ENCODE assay signal across 21 cellular contexts in the genomic region with DNA sequence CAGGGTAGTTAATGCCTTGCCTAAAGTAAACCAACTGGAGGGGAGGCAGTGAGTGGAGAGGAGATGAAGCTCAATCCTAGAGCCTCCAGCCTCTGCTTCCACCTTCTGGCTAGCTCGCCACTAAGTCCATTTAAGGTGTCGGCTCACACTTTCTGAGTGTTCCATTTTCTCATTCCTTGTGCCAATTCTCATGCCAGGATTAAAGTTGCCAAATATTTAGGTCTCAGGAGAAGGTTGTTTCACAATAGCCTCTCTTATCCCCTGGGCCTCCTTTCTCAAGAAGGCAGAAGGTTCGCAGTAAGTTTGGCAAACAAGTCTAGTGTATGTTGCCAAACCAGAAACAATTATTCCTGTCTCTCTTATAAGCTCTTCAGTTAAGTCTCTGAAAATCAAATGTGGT. TPM values are rescaled to one million over a fixed set of nuclear protein-coding genes. Genes with fewer than 3 reads are reported as not detected.
DNase-seq lines count a peak whose midpoint lies in the region; ATAC-seq lines count a peak whose summit lies in the region.
"Had no signal": no experiment of that assay in that cellular context is flagged by ENCODE, and none has a peak within 500 bp of the region (broad histone marks: within the 10 kb centered on the region; RNA-seq: fewer than 3 reads in every experiment).

No MANE protein-coding gene starts in this region.

- no peak overlapping the region for H3K27ac Mint-ChIP-seq in naive thymus-derived CD4-positive, alpha-beta T cell
- H3K27ac Mint-ChIP-seq: CD4-positive, alpha-beta memory T cell; mesothelial cell of epicardium; nephron progenitor cell had no signal

- peaks cover 0 to 5% (median 3%) of the 10 kb centered on the region in 5 donors for H3K27me3 Mint-ChIP-seq in naive thymus-derived CD4-positive, alpha-beta T cell

- intact Hi-C loops in sciatic nerve (cut with DNase I), result no loop called here
- intact Hi-C loops in naive thymus-derived CD4-positive, alpha-beta T cell (cut with micrococcal nuclease), result no loop called here

- ATAC-seq in sciatic nerve, result peak; percentile 87
- ATAC-seq in naive thymus-derived CD4-positive, alpha-beta T cell, result no peak

- H3K4me3 ChIP-seq in naive thymus-derived CD4-positive, alpha-beta T cell (ENCODE audit: low read length), result no peak overlapping the region

- DNase-seq in DMS79 (lab: John Stamatoyannopoulos, UW) (peak; percentile 77), NCI-H446 (lab: John Stamatoyannopoulos, UW) (peak; percentile 25 to 81), fibroblast of gingiva (ENCODE audit: low read depth) (peak; percentile 89), sciatic nerve (ENCODE audit: low spot score) (no peak), NCI-H1105 (lab: John Stamatoyannopoulos, UW) (no peak), NAMALWA (ENCODE audit: low spot score) (no peak)
- no peak for DNase-seq in naive thymus-derived CD4-positive, alpha-beta T cell
- no peak for DNase-seq in stimulated activated CD4-positive, alpha-beta T cell treated with anti-CD3 and anti-CD28 coated beads, Interleukin-4, amount 100 ng/mL, for 4 hours
- DNase-seq: activated CD4-positive, CD25-positive, alpha-beta regulatory T cell treated with anti-CD3 and anti-CD28 coated beads, Interleukin-2, amount 50 U/mL, for 72 hours; CD4-positive, alpha-beta memory T cell; effector CD4-positive, alpha-beta T cell; islet precursor cell; NCI-H1694 treated with DMSO at 0.1 percent for 48 hours; nephron progenitor cell; NK-92 treated with Interleukin-12 subunit alpha and Interleukin-12 subunit beta, amount 100 ng/mL, for 24 hours; SK-N-SH; stimulated activated CD8-positive, alpha-beta memory T cell treated with anti-CD3 and anti-CD28 coated beads, Interleukin-4, amount 100 ng/mL, for 48 hours; substantia nigra; T1000 had no signal

- H3K27ac ChIP-seq in naive thymus-derived CD4-positive, alpha-beta T cell (ENCODE audit: low read depth, low read length), result no peak overlapping the region

- H3K4me1 Mint-ChIP-seq in naive thymus-derived CD4-positive, alpha-beta T cell, result no peaks in the 10 kb centered on the region
- H3K4me1 Mint-ChIP-seq: CD4-positive, alpha-beta memory T cell had no signal

- POLR2A ChIA-PET in naive thymus-derived CD4-positive, alpha-beta T cell (lab: Charles Lee), result no interaction called here

- CTCF ChIA-PET in naive thymus-derived CD4-positive, alpha-beta T cell (lab: Charles Lee), result no interaction called here

- H3K9me3 ChIP-seq in naive thymus-derived CD4-positive, alpha-beta T cell (ENCODE audit: control insufficient read depth in 2 of 3, low read length in 3 of 3), result no peaks in the 10 kb centered on the region
- H3K9me3 ChIP-seq: SK-N-SH had no signal

- no peaks in the 10 kb centered on the region for H3K36me3 Mint-ChIP-seq in naive thymus-derived CD4-positive, alpha-beta T cell
- H3K36me3 Mint-ChIP-seq: CD4-positive, alpha-beta memory T cell; mesothelial cell of epicardium had no signal

- no peaks in the 10 kb centered on the region for H3K36me3 ChIP-seq in naive thymus-derived CD4-positive, alpha-beta T cell (ENCODE audit: control insufficient read depth in 2 of 3, insufficient read depth in 3 of 3, low read length in 3 of 3)

- H3K4me3 Mint-ChIP-seq in naive thymus-derived CD4-positive, alpha-beta T cell, result no peak overlapping the region
- H3K4me3 Mint-ChIP-seq: CD4-positive, alpha-beta memory T cell; mesothelial cell of epicardium; nephron progenitor cell had no signal

- no peaks in the 10 kb centered on the region for H3K9me3 Mint-ChIP-seq in naive thymus-derived CD4-positive, alpha-beta T cell
- H3K9me3 Mint-ChIP-seq: nephron progenitor cell had no signal

- H3K4me1 ChIP-seq in naive thymus-derived CD4-positive, alpha-beta T cell (ENCODE audit: control insufficient read depth in 2 of 2, insufficient read depth in 2 of 2, low read length in 2 of 2), result no peaks in the 10 kb centered on the region

- H3K27me3 ChIP-seq in naive thymus-derived CD4-positive, alpha-beta T cell (ENCODE audit: control insufficient read depth in 2 of 2, insufficient read depth in 2 of 2, low read length in 2 of 2), result no peaks in the 10 kb centered on the region

RNA-seq across cellular contexts. Expression of gene TACR1, which starts 57.2 kb away (rescaled TPM):
- total RNA-seq in sciatic nerve, result 9.7 TPM
- total RNA-seq in naive thymus-derived CD4-positive, alpha-beta T cell, result under 1 TPM in 1 of 5 experiments, not detected in 4; 0.24 TPM
- polyA plus RNA-seq in naive thymus-derived CD4-positive, alpha-beta T cell, result not detected
- total RNA-seq: CD4-positive, alpha-beta memory T cell; fibroblast of villous mesenchyme had no signal

Comparison
In these comparisons a context has a peak if more than half of its experiments do, and no peak if none do; other contexts are left out.
1. DNase-seq: peak in DMS79 (single experiment), NCI-H446 (2 of 2) and fibroblast of gingiva (single experiment); none in sciatic nerve (single experiment), naive thymus-derived CD4-positive, alpha-beta T cell (0 of 9), NCI-H1105 (single experiment), stimulated activated CD4-positive, alpha-beta T cell treated with anti-CD3 and anti-CD28 coated beads, Interleukin-4, amount 100 ng/mL, for 4 hours (0 of 2) and NAMALWA (single experiment).